Comparison of ENCODE assay signal across 18 cellular contexts in genomic region chr1:159341736-159342135, GRCh38. TPM values are rescaled to one million over a fixed set of nuclear protein-coding genes. Genes with fewer than 3 reads are reported as not detected.
"Had no signal": no experiment of that assay in that cellular context is flagged by ENCODE, and none has a peak within 500 bp of the region (broad histone marks: within the 10 kb centered on the region; RNA-seq: fewer than 3 reads in every experiment).

No MANE protein-coding gene starts in this region.

- H3K9me3 ChIP-seq: ascending aorta, lower lobe of right lung, tibial artery had no signal

- H3K4me3 ChIP-seq: ascending aorta, lower lobe of right lung, tibial artery had no signal

- H3K4me1 ChIP-seq: ascending aorta, lower lobe of right lung, tibial artery had no signal

- H3K4me1 Mint-ChIP-seq: activated naive CD4-positive, alpha-beta T cell treated with anti-CD3 and anti-CD28 coated beads, Interleukin-2, amount 10 ng/mL, durations not matched to agents 7 days and 5 days; mesothelial cell of epicardium; nephron had no signal

- H3K36me3 Mint-ChIP-seq: activated naive CD4-positive, alpha-beta T cell treated with anti-CD3 and anti-CD28 coated beads, Interleukin-2, amount 10 ng/mL, durations not matched to agents 7 days and 5 days; mesothelial cell of epicardium had no signal

- H3K27ac Mint-ChIP-seq: activated naive CD4-positive, alpha-beta T cell treated with anti-CD3 and anti-CD28 coated beads, Interleukin-2, amount 10 ng/mL, durations not matched to agents 7 days and 5 days; mesothelial cell of epicardium; nephron had no signal

- H3K4me3 Mint-ChIP-seq: activated naive CD4-positive, alpha-beta T cell treated with anti-CD3 and anti-CD28 coated beads, Interleukin-2, amount 10 ng/mL, durations not matched to agents 7 days and 5 days; mesothelial cell of epicardium; nephron had no signal

- ATAC-seq: activated CD4-positive, CD25-positive, alpha-beta regulatory T cell treated with anti-CD3 and anti-CD28 coated beads, Interleukin-2, amount 50 U/mL, for 24 hours; esophagus mucosa; lower lobe of right lung had no signal

- DNase-seq: activated CD8-positive, alpha-beta memory T cell treated with anti-CD3 and anti-CD28 coated beads for 24 hours; activated CD8-positive, alpha-beta memory T cell treated with anti-CD3 and anti-CD28 coated beads, Interleukin-2, amount 50 U/mL, for 48 hours; activated effector memory CD4-positive, alpha-beta T cell treated with Interleukin-2 at 50 U/mL for 16 hours; activated naive CD4-positive, alpha-beta T cell treated with anti-CD3 and anti-CD28 coated beads, Interleukin-2, amount 10 ng/mL, durations not matched to agents 7 days and 5 days; activated T-cell treated with anti-CD3 and anti-CD28 coated beads, Interleukin-2, amount 50 U/mL, for 48 hours; cortex of kidney; lower lobe of right lung; retina; stimulated activated CD8-positive, alpha-beta memory T cell treated with anti-CD3 and anti-CD28 coated beads, Interleukin-4, amount 100 ng/mL, for 48 hours; stimulated activated naive CD4-positive, alpha-beta T cell; substantia nigra; tibial artery had no signal

- H3K27ac ChIP-seq: ascending aorta, lower lobe of right lung, tibial artery had no signal

- H3K27me3 ChIP-seq: ascending aorta, tibial artery had no signal

- H3K27me3 Mint-ChIP-seq: activated naive CD4-positive, alpha-beta T cell treated with anti-CD3 and anti-CD28 coated beads, Interleukin-2, amount 10 ng/mL, durations not matched to agents 7 days and 5 days had no signal

- H3K36me3 ChIP-seq: ascending aorta, lower lobe of right lung, tibial artery had no signal

- H3K9me3 Mint-ChIP-seq: activated naive CD4-positive, alpha-beta T cell treated with anti-CD3 and anti-CD28 coated beads, Interleukin-2, amount 10 ng/mL, durations not matched to agents 7 days and 5 days; nephron had no signal

RNA-seq across cellular contexts. Expression of gene FCER1A, which starts 39.6 kb away (rescaled TPM):
- total RNA-seq: ascending aorta; mesothelial cell of epicardium; T-helper 1 cell treated with Interleukin-12 subunit alpha and Interleukin-12 subunit beta and Interleukin-4 antibody, amounts not matched to agents 30 ng/mL and 1 ng/mL, for 36 hours had no signal
